ENCODE assay signal across 8 cellular contexts in genomic region chr5:87121315-87122170, GRCh38.
DNase-seq lines count a peak whose midpoint lies in the region; ATAC-seq and TF ChIP-seq lines count a peak whose summit lies in the region.

No MANE protein-coding gene starts in this region.

- TF ChIP-seq POLR2A in GM18505 (IDR thresholded peaks at IDR 0.05; ENCODE audit: borderline replicate concordance, extremely low read depth, insufficient read depth, insufficient read length) (no peak), lower leg skin (IDR thresholded peaks at IDR 0.05) (no peak)

- ATAC-seq in GM18505 (IDR thresholded peaks at IDR 0.05; ENCODE audit: unreplicated experiment) (peak; percentile 71), HG02610 (IDR thresholded peaks at IDR 0.05; ENCODE audit: unreplicated experiment) (peak; percentile 68)

- WGBS in lower leg skin, 2 donors: 48 to 51% methylated on average over 5 of the region's 5 CpGs

- DNase-seq in MV-4-11 (lab: John Stamatoyannopoulos, UW): peak; percentile 86
- peak; percentile 6 for DNase-seq in activated T-helper 1 cell treated with Interleukin-2 at 50 U/mL for 16 hours (ENCODE audit: low read depth)
- peak; percentile 66 for DNase-seq in glomerular endothelial cell (ENCODE audit: extremely low read depth, low read depth, low spot score)
- DNase-seq in stimulated activated CD8-positive, alpha-beta memory T cell treated with anti-CD3 and anti-CD28 coated beads, Interleukin-12 subunit alpha, Interleukin-12 subunit beta, amount 100 ng/mL, for 1 hour (ENCODE audit: low read depth): peak; percentile 23
- no peak for DNase-seq in lower leg skin (ENCODE audit: low spot score in 2 of 2)
- no peak for DNase-seq in NCI-H2107 treated with DMSO at 0.1 percent for 48 hours (lab: John Stamatoyannopoulos, UW; ENCODE audit: unreplicated experiment)

- H3K4me3 ChIP-seq in lower leg skin (ENCODE audit: low read depth, poor library complexity, severe bottlenecking): no peak overlapping the region

- no peak for TF ChIP-seq CTCF in lower leg skin (IDR thresholded peaks at IDR 0.05)

- intact Hi-C loops in lower leg skin (cut with DNase I; ENCODE audit: low total_unique reads): no loop called here

Comparison
In these comparisons a context has a peak if more than half of its experiments do, and no peak if none do; other contexts are left out.
1. DNase-seq: peak in MV-4-11 (single experiment), activated T-helper 1 cell treated with Interleukin-2 at 50 U/mL for 16 hours (single experiment), glomerular endothelial cell (single experiment) and stimulated activated CD8-positive, alpha-beta memory T cell treated with anti-CD3 and anti-CD28 coated beads, Interleukin-12 subunit alpha, Interleukin-12 subunit beta, amount 100 ng/mL, for 1 hour (single experiment); none in lower leg skin (0 of 2) and NCI-H2107 treated with DMSO at 0.1 percent for 48 hours (single experiment).